Comparison of ENCODE assay signal across 8 cellular contexts in genomic region chr11:111765984-111766833, GRCh38. TPM values are rescaled to one million over a fixed set of nuclear protein-coding genes. Genes with fewer than 3 reads are reported as not detected.
DNase-seq lines count a peak whose midpoint lies in the region; ATAC-seq and TF ChIP-seq lines count a peak whose summit lies in the region.

Gene PPP2R1B (minus strand): TSS chr11:111766389. CDS start chr11:111766361, 28 bp downstream.

- H3K9me3 Mint-ChIP-seq in nephron = no peaks in the 10 kb centered on the region
- no peaks in the 10 kb centered on the region for H3K9me3 Mint-ChIP-seq in stimulated activated naive CD8-positive, alpha-beta T cell treated with anti-CD3 and anti-CD28 coated beads, Interleukin-15, amount 100 ng/mL, for 72 hours

- H3K27ac ChIP-seq in DOHH2 (ENCODE audit: low read depth, low read length) = peak within 1 kb of the TSS; percentile 27; the same call in 1 of the 2 replicates
- peak within 1 kb of the TSS; percentile 74 for H3K27ac ChIP-seq in KOPT-K1 (ENCODE audit: low read depth, low read length, poor library complexity, severe bottlenecking)
- H3K27ac ChIP-seq in RWPE2 (ENCODE audit: poor library complexity, severe bottlenecking) = peak within 1 kb of the TSS; percentile 51

- no peaks in the 10 kb centered on the region for H3K9me2 ChIP-seq in DOHH2 (replicated peaks; ENCODE audit: control insufficient read depth, low read length)

- peak within 1 kb of the TSS; percentile 92 to 99 (median 92) for H3K4me3 Mint-ChIP-seq in nephron
- H3K4me3 Mint-ChIP-seq in stimulated activated naive CD8-positive, alpha-beta T cell treated with anti-CD3 and anti-CD28 coated beads, Interleukin-15, amount 100 ng/mL, for 72 hours = peak within 1 kb of the TSS; percentile 95 to 100

- TF ChIP-seq CTCF in DOHH2 (IDR thresholded peaks at IDR 0.05; ENCODE audit: low read depth, low read length, poor library complexity, severe bottlenecking) (no peak), RWPE2 (IDR thresholded peaks at IDR 0.05; ENCODE audit: poor library complexity, severe bottlenecking) (no peak), fibroblast of the aortic adventitia (IDR thresholded peaks at IDR 0.05; ENCODE audit: insufficient read depth, low read length) (no peak), nephron (IDR thresholded peaks at IDR 0.05; ENCODE audit: unreplicated experiment in 3 of 3) (no peak)

- DNase-seq in RWPE2 (ENCODE audit: low spot score) = peak; percentile 81
- peak; percentile 62 for DNase-seq in activated effector memory CD4-positive, alpha-beta T cell treated with Interleukin-2 at 50 U/mL for 16 hours
- peak; percentile 60 for DNase-seq in fibroblast of the aortic adventitia (ENCODE audit: low read depth)
- DNase-seq in stimulated activated naive CD8-positive, alpha-beta T cell treated with anti-CD3 and anti-CD28 coated beads, Interleukin-15, amount 100 ng/mL, for 72 hours = peak; percentile 72 to 74

- H3K9me3 ChIP-seq in DOHH2 (ENCODE audit: control insufficient read depth, insufficient read depth, low read length) = no peaks in the 10 kb centered on the region
- H3K9me3 ChIP-seq in KOPT-K1 (ENCODE audit: insufficient read depth, low read length, poor library complexity, severe bottlenecking) = no peaks in the 10 kb centered on the region
- H3K9me3 ChIP-seq in RWPE2 (ENCODE audit: severe bottlenecking) = no peaks in the 10 kb centered on the region

- no peaks in the 10 kb centered on the region for H3K27me3 ChIP-seq in DOHH2 (ENCODE audit: control insufficient read depth, low read length)
- H3K27me3 ChIP-seq in RWPE2 (ENCODE audit: insufficient read depth, poor library complexity, severe bottlenecking) = no peaks in the 10 kb centered on the region

- H3K4me3 ChIP-seq in DOHH2 (ENCODE audit: low read length) = peak within 1 kb of the TSS; percentile 99
- peak within 1 kb of the TSS; percentile 78 for H3K4me3 ChIP-seq in RWPE2 (ENCODE audit: severe bottlenecking)
- peak within 1 kb of the TSS; percentile 92 for H3K4me3 ChIP-seq in fibroblast of the aortic adventitia (ENCODE audit: low read depth, low read length)

- ATAC-seq in GM21786 (IDR thresholded peaks at IDR 0.05; ENCODE audit: unreplicated experiment) = peak; percentile 86
- ATAC-seq in RWPE2 (ENCODE audit: low read depth) = peak; percentile 91
- peak; percentile 96 for ATAC-seq in stimulated activated naive CD8-positive, alpha-beta T cell treated with anti-CD3 and anti-CD28 coated beads, Interleukin-15, amount 100 ng/mL, for 72 hours

- H3K27ac Mint-ChIP-seq in nephron = peak within 1 kb of the TSS; percentile 89 to 95 (median 94)
- H3K27ac Mint-ChIP-seq in stimulated activated naive CD8-positive, alpha-beta T cell treated with anti-CD3 and anti-CD28 coated beads, Interleukin-15, amount 100 ng/mL, for 72 hours = peak within 1 kb of the TSS; percentile 97 to 99

- peaks cover 46% of the 10 kb centered on the region for H3K36me3 ChIP-seq in DOHH2 (ENCODE audit: control insufficient read depth, low read length)
- peaks cover 36% of the 10 kb centered on the region for H3K36me3 ChIP-seq in KOPT-K1 (ENCODE audit: insufficient read depth, low read length)
- peaks cover 27% of the 10 kb centered on the region for H3K36me3 ChIP-seq in RWPE2 (ENCODE audit: low read depth)

- peaks cover 25% of the 10 kb centered on the region for H3K4me1 Mint-ChIP-seq in nephron
- H3K4me1 Mint-ChIP-seq in stimulated activated naive CD8-positive, alpha-beta T cell treated with anti-CD3 and anti-CD28 coated beads, Interleukin-15, amount 100 ng/mL, for 72 hours = peaks cover 38% of the 10 kb centered on the region

- peaks cover 4% of the 10 kb centered on the region for H3K27me3 Mint-ChIP-seq in nephron (ENCODE audit: low read depth)
- H3K27me3 Mint-ChIP-seq in stimulated activated naive CD8-positive, alpha-beta T cell treated with anti-CD3 and anti-CD28 coated beads, Interleukin-15, amount 100 ng/mL, for 72 hours = no peaks in the 10 kb centered on the region

- H3K4me1 ChIP-seq in DOHH2 (ENCODE audit: control insufficient read depth, low read length) (peaks cover 22% of the 10 kb centered on the region), RWPE2 (ENCODE audit: insufficient read depth, poor library complexity, severe bottlenecking) (peaks cover 4% of the 10 kb centered on the region)

- H3K4me2 ChIP-seq in DOHH2 (ENCODE audit: low read length) = peak within 1 kb of the TSS; percentile 87

- H3F3A ChIP-seq in DOHH2 (ENCODE audit: control insufficient read depth, insufficient read depth) = no peaks in the 10 kb centered on the region

- peaks cover 35% of the 10 kb centered on the region for H3K79me2 ChIP-seq in DOHH2 (ENCODE audit: control insufficient read depth, low read length)

- peaks cover 28% of the 10 kb centered on the region for H3K36me3 Mint-ChIP-seq in nephron (ENCODE audit: low read depth)

- no peaks in the 10 kb centered on the region for H4K20me1 ChIP-seq in DOHH2 (ENCODE audit: control insufficient read depth, insufficient read depth, low read depth, low read length)

RNA-seq across cellular contexts. Expression of gene PPP2R1B, which starts in this region (rescaled TPM):
- total RNA-seq in fibroblast of the aortic adventitia (ENCODE audit: low replicate concordance) = 18.4 and 27.1 TPM in 2 replicates

Comparison
In these comparisons a context has a peak if more than half of its experiments do, and no peak if none do; other contexts are left out.
1. Peak in every context shown above with its lines: DNase-seq, ATAC-seq, H3K4me3 ChIP-seq and H3K27ac ChIP-seq.